ENCODE assay signal across 16 cellular contexts in the genomic region with DNA sequence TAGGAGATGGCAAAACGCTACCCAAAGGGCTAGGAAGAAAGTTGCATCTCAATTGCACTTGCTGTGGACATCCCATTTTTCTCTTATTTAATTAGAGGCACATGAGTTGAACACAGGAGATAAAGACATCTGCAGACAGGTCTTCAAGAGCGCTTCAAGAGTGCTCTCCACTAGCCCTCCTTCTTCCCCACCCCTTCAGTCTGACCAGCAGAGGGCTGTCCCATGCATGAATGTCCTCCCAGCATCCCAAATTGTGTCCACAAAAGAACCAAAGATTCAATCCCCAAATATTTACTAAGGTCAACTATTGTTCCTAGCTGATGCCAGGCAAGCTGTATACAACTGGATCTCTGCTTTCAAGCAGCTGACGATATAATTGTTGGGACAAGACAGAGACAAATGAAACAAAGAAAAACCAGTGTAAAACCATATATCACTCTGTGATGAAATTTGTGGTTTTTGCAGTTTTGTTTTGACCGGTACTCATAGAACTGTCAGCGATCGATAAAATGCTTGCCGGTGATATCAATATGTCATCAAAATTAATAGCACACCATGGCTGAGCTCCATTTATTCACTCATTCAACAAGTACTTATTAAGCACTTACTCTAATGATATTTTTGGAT.
"Had no signal": no experiment of that assay in that cellular context is flagged by ENCODE, and none has a peak within 500 bp of the region (broad histone marks: within the 10 kb centered on the region; RNA-seq: fewer than 3 reads in every experiment).

No MANE protein-coding gene starts in this region.

- H3K36me3 Mint-ChIP-seq: activated naive CD4-positive, alpha-beta T cell treated with anti-CD3 and anti-CD28 coated beads, Interleukin-2, amount 50 U/mL, for 72 hours; brain had no signal

- H3K9me3 Mint-ChIP-seq: activated naive CD4-positive, alpha-beta T cell treated with anti-CD3 and anti-CD28 coated beads, Interleukin-2, amount 50 U/mL, for 72 hours; activated T-cell treated with anti-CD3 and anti-CD28 coated beads, Interleukin-2, amount 50 U/mL, for 24 hours; central memory CD8-positive, alpha-beta T cell had no signal

- H3K36me3 ChIP-seq: stomach, thoracic aorta had no signal

- H3K4me3 Mint-ChIP-seq: activated T-cell treated with anti-CD3 and anti-CD28 coated beads, Interleukin-2, amount 50 U/mL, for 24 hours; brain; central memory CD8-positive, alpha-beta T cell had no signal

- H3K4me3 ChIP-seq: hepatocyte, stomach, thoracic aorta had no signal

- ATAC-seq: activated CD4-positive, CD25-positive, alpha-beta regulatory T cell treated with anti-CD3 and anti-CD28 coated beads, Interleukin-2, amount 50 U/mL, for 24 hours; activated naive CD4-positive, alpha-beta T cell treated with anti-CD3 and anti-CD28 coated beads, Interleukin-2, amount 50 U/mL, for 72 hours had no signal

- H2AFZ ChIP-seq: hepatocyte had no signal

- H3K27ac ChIP-seq: epithelial cell of prostate, hepatocyte, stomach, thoracic aorta had no signal

- H3K4me1 Mint-ChIP-seq: central memory CD8-positive, alpha-beta T cell had no signal

- H3K79me2 ChIP-seq: hepatocyte had no signal

- H3K27me3 ChIP-seq: stomach had no signal

- H3K27ac Mint-ChIP-seq: activated naive CD4-positive, alpha-beta T cell treated with anti-CD3 and anti-CD28 coated beads, Interleukin-2, amount 50 U/mL, for 72 hours; activated T-cell treated with anti-CD3 and anti-CD28 coated beads, Interleukin-2, amount 50 U/mL, for 24 hours had no signal

- DNase-seq: activated CD4-positive, alpha-beta T cell treated with anti-CD3 and anti-CD28 coated beads, Interleukin-2, amount 50 U/mL, for 4 hours; activated effector memory CD4-positive, alpha-beta T cell treated with Interleukin-2 at 50 U/mL for 16 hours; activated T-cell treated with anti-CD3 and anti-CD28 coated beads, Interleukin-2, amount 50 U/mL, for 24 hours; amygdala; cortex of kidney; effector CD8-positive, alpha-beta T cell; stimulated activated CD4-positive, alpha-beta T cell treated with anti-CD3 and anti-CD28 coated beads, Interleukin-15, amount 100 ng/mL, for 24 hours; stimulated activated CD4-positive, alpha-beta T cell treated with anti-CD3 and anti-CD28 coated beads, Interleukin-4, amount 100 ng/mL, for 24 hours; stomach had no signal

- H3K9me3 ChIP-seq: stomach, thoracic aorta had no signal

- H3K4me2 ChIP-seq: hepatocyte had no signal
